In genomic region chr12:12141000-12141399, GRCh38 we compare ENCODE assay signal across 1 cellular context.
TF ChIP-seq lines count a peak whose summit lies in the region.

No MANE protein-coding gene starts in this region.

TF ChIP-seq in GM12878, 131 proteins besides CTCF, POLR2A, EP300 and RAD21:
- no peak for TF ChIP-seq ZBTB11 (CRISPR knock-in tag; IDR thresholded peaks at IDR 0.05)
- TF ChIP-seq NBN (IDR thresholded peaks at IDR 0.05) = no peak
- no peak for TF ChIP-seq ZNF687 (IDR thresholded peaks at IDR 0.05)
- no peak for TF ChIP-seq ZZZ3 (IDR thresholded peaks at IDR 0.05; ENCODE audit: control insufficient read depth, insufficient read length, low read depth)
- no peak for TF ChIP-seq MLLT1 (IDR thresholded peaks at IDR 0.05)
- no peak for TF ChIP-seq BCL3 (IDR thresholded peaks at IDR 0.05; ENCODE audit: borderline replicate concordance, insufficient read depth, low read depth, low read length, poor library complexity, severe bottlenecking)
- no peak for TF ChIP-seq CBFB (IDR thresholded peaks at IDR 0.05; ENCODE audit: low read depth)
- no peak for TF ChIP-seq YBX1 (IDR thresholded peaks at IDR 0.05)
- no peak for TF ChIP-seq CBX3 (IDR thresholded peaks at IDR 0.05; ENCODE audit: borderline replicate concordance, low read depth)
- no peak for TF ChIP-seq SP1 (IDR thresholded peaks at IDR 0.05; ENCODE audit: low read depth, low read length)
- TF ChIP-seq ASH2L (IDR thresholded peaks at IDR 0.05; ENCODE audit: borderline replicate concordance, low read depth) = no peak
- no peak for TF ChIP-seq ZSCAN29 (IDR thresholded peaks at IDR 0.05)
- TF ChIP-seq NFIC (IDR thresholded peaks at IDR 0.05; ENCODE audit: low read depth, low read length) = no peak
- no peak for TF ChIP-seq TARDBP (IDR thresholded peaks at IDR 0.05; ENCODE audit: borderline replicate concordance)
- TF ChIP-seq PBX3 (IDR thresholded peaks at IDR 0.05; ENCODE audit: insufficient replicate concordance, low read depth, low read length) = no peak
- TF ChIP-seq HCFC1 (IDR thresholded peaks at IDR 0.05; ENCODE audit: low read length) = no peak
